ENCODE assay signal across 12 cellular contexts in genomic region chr12:57236224-57236924, GRCh38. TPM values are rescaled to one million over a fixed set of nuclear protein-coding genes. Genes with fewer than 3 reads are reported as not detected.
DNase-seq lines count a peak whose midpoint lies in the region; ATAC-seq, FAIRE-seq and TF ChIP-seq lines count a peak whose summit lies in the region.
"Had no signal": no experiment of that assay in that cellular context is flagged by ENCODE, and none has a peak within 500 bp of the region (broad histone marks: within the 10 kb centered on the region; RNA-seq: fewer than 3 reads in every experiment).

No MANE protein-coding gene starts in this region.

- POLR2A ChIA-PET in activated CD8-positive, alpha-beta T cell treated with anti-CD3 and anti-CD28 coated beads for 36 hours (lab: Charles Lee) = interaction anchor here (10.7 to 12.9 kb wide), 2 partner anchors 9 to 20 kb away, joined by 99 to 238 read pairs; partner anchors contain the start of genes NXPH4 and SHMT2
- POLR2A ChIA-PET in activated CD8-positive, alpha-beta T cell treated with anti-CD3 and anti-CD28 coated beads, Interleukin-2, amount 10 ng/mL, durations not matched to agents 7 days and 5 days (lab: Charles Lee) = interaction anchor here (1.9 to 2.0 kb wide), 2 partner anchors 10 to 13 kb away, joined by 4 to 7 read pairs; no protein-coding TSS in a partner anchor

- TF ChIP-seq CTCF in activated CD8-positive, alpha-beta T cell treated with anti-CD3 and anti-CD28 coated beads for 36 hours (IDR thresholded peaks at IDR 0.05) = no peak

- no peak for ATAC-seq in activated CD8-positive, alpha-beta T cell treated with anti-CD3 and anti-CD28 coated beads for 36 hours
- no peak for ATAC-seq in activated CD8-positive, alpha-beta T cell treated with anti-CD3 and anti-CD28 coated beads, Interleukin-2, amount 10 ng/mL, durations not matched to agents 7 days and 5 days
- no peak for ATAC-seq in right cardiac atrium
- no peak for ATAC-seq in stimulated activated naive B cell treated with anti-CD40 and anti-IgM and Interleukin-4, amounts not matched to agents 10 μg/mL and 1 μg/mL and 100 μg/mL, for 72 hours (replicated peaks)
- ATAC-seq in esophagus mucosa = no peak

- H3K4me3 ChIP-seq in right cardiac atrium (ENCODE audit: low read length) = peak overlapping the region; percentile 8
- H3K4me3 ChIP-seq: transverse colon had no signal

- H3K4me1 ChIP-seq in right cardiac atrium (ENCODE audit: control insufficient read depth, insufficient read depth, low read length) = no peaks in the 10 kb centered on the region

- H3K27ac ChIP-seq in right cardiac atrium (ENCODE audit: low read length) = no peak overlapping the region
- H3K27ac ChIP-seq: neutrophil had no signal

- H3K36me3 Mint-ChIP-seq in activated CD8-positive, alpha-beta T cell treated with anti-CD3 and anti-CD28 coated beads for 36 hours (ENCODE audit: low read depth) = peaks cover 41% of the 10 kb centered on the region
- peaks cover 45% of the 10 kb centered on the region for H3K36me3 Mint-ChIP-seq in activated CD8-positive, alpha-beta T cell treated with anti-CD3 and anti-CD28 coated beads, Interleukin-2, amount 10 ng/mL, durations not matched to agents 7 days and 5 days (ENCODE audit: low read depth)
- H3K36me3 Mint-ChIP-seq in activated naive CD8-positive, alpha-beta T cell = peaks cover 9% of the 10 kb centered on the region
- peaks cover 34 to 54% of the 10 kb centered on the region in 2 donors for H3K36me3 Mint-ChIP-seq in stimulated activated naive B cell treated with anti-CD40 and anti-IgM and Interleukin-4, amounts not matched to agents 10 μg/mL and 1 μg/mL and 100 μg/mL, for 72 hours

- peaks cover 26% of the 10 kb centered on the region for H3K27me3 Mint-ChIP-seq in activated CD8-positive, alpha-beta T cell treated with anti-CD3 and anti-CD28 coated beads for 36 hours
- peaks cover 31% of the 10 kb centered on the region for H3K27me3 Mint-ChIP-seq in activated CD8-positive, alpha-beta T cell treated with anti-CD3 and anti-CD28 coated beads, Interleukin-2, amount 10 ng/mL, durations not matched to agents 7 days and 5 days (ENCODE audit: low read depth)
- H3K27me3 Mint-ChIP-seq in activated naive CD8-positive, alpha-beta T cell = peaks cover 14% of the 10 kb centered on the region
- H3K27me3 Mint-ChIP-seq in stimulated activated naive B cell treated with anti-CD40 and anti-IgM and Interleukin-4, amounts not matched to agents 10 μg/mL and 1 μg/mL and 100 μg/mL, for 72 hours = peaks cover 28 to 34% of the 10 kb centered on the region in 2 donors

- CTCF ChIA-PET in activated CD8-positive, alpha-beta T cell treated with anti-CD3 and anti-CD28 coated beads for 36 hours (lab: Charles Lee) = interaction anchor here (11.8 to 12.7 kb wide), 2 partner anchors 9 to 20 kb away, joined by 397 to 431 read pairs; partner anchors contain the start of genes NXPH4 and SHMT2
- CTCF ChIA-PET in activated CD8-positive, alpha-beta T cell treated with anti-CD3 and anti-CD28 coated beads, Interleukin-2, amount 10 ng/mL, durations not matched to agents 7 days and 5 days (lab: Charles Lee) = interaction anchor here (9.7 to 12.3 kb wide), 2 partner anchors 9 to 22 kb away, joined by 246 to 389 read pairs; partner anchors contain the start of gene SHMT2

- H3K9me3 Mint-ChIP-seq in activated CD8-positive, alpha-beta T cell treated with anti-CD3 and anti-CD28 coated beads for 36 hours = no peaks in the 10 kb centered on the region
- H3K9me3 Mint-ChIP-seq in activated CD8-positive, alpha-beta T cell treated with anti-CD3 and anti-CD28 coated beads, Interleukin-2, amount 10 ng/mL, durations not matched to agents 7 days and 5 days (ENCODE audit: insufficient read depth) = no peaks in the 10 kb centered on the region
- H3K9me3 Mint-ChIP-seq in activated naive CD8-positive, alpha-beta T cell (ENCODE audit: low read depth) = no peaks in the 10 kb centered on the region
- H3K9me3 Mint-ChIP-seq in stimulated activated naive B cell treated with anti-CD40 and anti-IgM and Interleukin-4, amounts not matched to agents 10 μg/mL and 1 μg/mL and 100 μg/mL, for 72 hours = no peaks in the 10 kb centered on the region

- H3K27me3 ChIP-seq in right cardiac atrium (ENCODE audit: control insufficient read depth, insufficient read depth) = no peaks in the 10 kb centered on the region

- intact Hi-C loops in activated CD8-positive, alpha-beta T cell treated with anti-CD3 and anti-CD28 coated beads for 36 hours (cut with micrococcal nuclease) = no loop called here
- intact Hi-C loops in right cardiac atrium (cut with DNase I) = no loop called here

- H3K4me1 Mint-ChIP-seq in activated CD8-positive, alpha-beta T cell treated with anti-CD3 and anti-CD28 coated beads for 36 hours (ENCODE audit: low read depth) = peaks cover 61% of the 10 kb centered on the region
- peaks cover 74% of the 10 kb centered on the region for H3K4me1 Mint-ChIP-seq in activated CD8-positive, alpha-beta T cell treated with anti-CD3 and anti-CD28 coated beads, Interleukin-2, amount 10 ng/mL, durations not matched to agents 7 days and 5 days (ENCODE audit: low read depth)
- H3K4me1 Mint-ChIP-seq in activated naive CD8-positive, alpha-beta T cell (ENCODE audit: low read depth) = peaks cover 50% of the 10 kb centered on the region
- H3K4me1 Mint-ChIP-seq in stimulated activated naive B cell treated with anti-CD40 and anti-IgM and Interleukin-4, amounts not matched to agents 10 μg/mL and 1 μg/mL and 100 μg/mL, for 72 hours = peaks cover 70 to 99% of the 10 kb centered on the region in 2 donors

- no peak overlapping the region for H3K4me3 Mint-ChIP-seq in activated CD8-positive, alpha-beta T cell treated with anti-CD3 and anti-CD28 coated beads for 36 hours
- no peak overlapping the region for H3K4me3 Mint-ChIP-seq in activated CD8-positive, alpha-beta T cell treated with anti-CD3 and anti-CD28 coated beads, Interleukin-2, amount 10 ng/mL, durations not matched to agents 7 days and 5 days
- H3K4me3 Mint-ChIP-seq in activated naive CD8-positive, alpha-beta T cell = peak overlapping the region; percentile 85
- H3K4me3 Mint-ChIP-seq in stimulated activated naive B cell treated with anti-CD40 and anti-IgM and Interleukin-4, amounts not matched to agents 10 μg/mL and 1 μg/mL and 100 μg/mL, for 72 hours = peak overlapping the region; percentile 35 to 60

- DNase-seq in activated CD8-positive, alpha-beta T cell treated with anti-CD3 and anti-CD28 coated beads for 36 hours = peak; percentile 49
- DNase-seq in activated CD8-positive, alpha-beta T cell treated with anti-CD3 and anti-CD28 coated beads, Interleukin-2, amount 10 ng/mL, durations not matched to agents 7 days and 5 days = no peak
- DNase-seq in right cardiac atrium (peak in 2 of 3 donors; percentile 69 to 74), HTR-8/SVneo (ENCODE audit: insufficient read length, low spot score) (no peak), OCI-M1 (lab: John Stamatoyannopoulos, UW) (no peak)
- no peak for DNase-seq in stimulated activated naive B cell treated with anti-CD40 and anti-IgM and Interleukin-4, amounts not matched to agents 10 μg/mL and 1 μg/mL and 100 μg/mL, for 72 hours
- DNase-seq: GF-D8, transverse colon had no signal

- no peak overlapping the region for H3K27ac Mint-ChIP-seq in activated CD8-positive, alpha-beta T cell treated with anti-CD3 and anti-CD28 coated beads for 36 hours
- H3K27ac Mint-ChIP-seq in activated CD8-positive, alpha-beta T cell treated with anti-CD3 and anti-CD28 coated beads, Interleukin-2, amount 10 ng/mL, durations not matched to agents 7 days and 5 days = no peak overlapping the region
- no peak overlapping the region for H3K27ac Mint-ChIP-seq in activated naive CD8-positive, alpha-beta T cell
- peak overlapping the region; percentile 84 for H3K27ac Mint-ChIP-seq in stimulated activated naive B cell treated with anti-CD40 and anti-IgM and Interleukin-4, amounts not matched to agents 10 μg/mL and 1 μg/mL and 100 μg/mL, for 72 hours

- 19% methylated on average over 37 of the region's 37 CpGs for WGBS in right cardiac atrium

- no peaks in the 10 kb centered on the region for H3K9me3 ChIP-seq in right cardiac atrium (ENCODE audit: control insufficient read depth, low read length)
- H3K9me3 ChIP-seq: neutrophil, transverse colon had no signal

- no peak for FAIRE-seq in HTR-8/SVneo (lab: Jason Lieb, UNC)
- FAIRE-seq: GM19239 had no signal

RNA-seq across cellular contexts. Expression of gene SHMT2, which starts 6.9 kb away (rescaled TPM):
- 100 to 1,000 TPM; 480 to 529 TPM for total RNA-seq in activated CD8-positive, alpha-beta T cell treated with anti-CD3 and anti-CD28 coated beads for 36 hours
- 100 to 1,000 TPM; 194 to 208 TPM for total RNA-seq in activated CD8-positive, alpha-beta T cell treated with anti-CD3 and anti-CD28 coated beads, Interleukin-2, amount 10 ng/mL, durations not matched to agents 7 days and 5 days
- 10 to 100 TPM; 27.4 to 33.2 (median 29.9) TPM for total RNA-seq in right cardiac atrium
- 17.9 TPM for polyA plus RNA-seq in right cardiac atrium
- 126 TPM for total RNA-seq in esophagus mucosa

RNA-seq across cellular contexts. Expression of gene STAC3, which starts 14.6 kb away (rescaled TPM):
- 1 to 10 TPM; 1.7 to 2.1 TPM for total RNA-seq in activated CD8-positive, alpha-beta T cell treated with anti-CD3 and anti-CD28 coated beads for 36 hours
- total RNA-seq in activated CD8-positive, alpha-beta T cell treated with anti-CD3 and anti-CD28 coated beads, Interleukin-2, amount 10 ng/mL, durations not matched to agents 7 days and 5 days = 1 to 10 TPM; 7.5 to 9.9 TPM
- total RNA-seq in right cardiac atrium = 1 to 10 TPM in 3 of 4 donors, under 1 TPM in 1; 0.91 to 2.3 (median 1.6) TPM
- 1.2 TPM for polyA plus RNA-seq in right cardiac atrium
- total RNA-seq in esophagus mucosa = 1.1 TPM

RNA-seq across cellular contexts. Expression of gene NXPH4, which starts 19.8 kb away (rescaled TPM):
- under 1 TPM; 0.41 to 0.45 TPM for total RNA-seq in activated CD8-positive, alpha-beta T cell treated with anti-CD3 and anti-CD28 coated beads for 36 hours
- under 1 TPM; 0.39 to 0.40 TPM for total RNA-seq in activated CD8-positive, alpha-beta T cell treated with anti-CD3 and anti-CD28 coated beads, Interleukin-2, amount 10 ng/mL, durations not matched to agents 7 days and 5 days
- total RNA-seq in right cardiac atrium (under 1 TPM in 3 of 4 donors, not detected in 1; 0.11 to 0.39 (median 0.29) TPM), esophagus mucosa (6.7 TPM)
- polyA plus RNA-seq in right cardiac atrium = 1.2 TPM
- total RNA-seq: transverse colon had no signal

Comparison
In these comparisons a context has a peak if more than half of its experiments do, and no peak if none do; other contexts are left out.
1. DNase-seq: peak in activated CD8-positive, alpha-beta T cell treated with anti-CD3 and anti-CD28 coated beads for 36 hours (single experiment) and right cardiac atrium (2 of 3); none in activated CD8-positive, alpha-beta T cell treated with anti-CD3 and anti-CD28 coated beads, Interleukin-2, amount 10 ng/mL, durations not matched to agents 7 days and 5 days (single experiment), stimulated activated naive B cell treated with anti-CD40 and anti-IgM and Interleukin-4, amounts not matched to agents 10 μg/mL and 1 μg/mL and 100 μg/mL, for 72 hours (single experiment), HTR-8/SVneo (single experiment) and OCI-M1 (single experiment).
2. H3K4me3 Mint-ChIP-seq: peak in activated naive CD8-positive, alpha-beta T cell (single experiment) and stimulated activated naive B cell treated with anti-CD40 and anti-IgM and Interleukin-4, amounts not matched to agents 10 μg/mL and 1 μg/mL and 100 μg/mL, for 72 hours (2 of 2); none in activated CD8-positive, alpha-beta T cell treated with anti-CD3 and anti-CD28 coated beads for 36 hours (single experiment) and activated CD8-positive, alpha-beta T cell treated with anti-CD3 and anti-CD28 coated beads, Interleukin-2, amount 10 ng/mL, durations not matched to agents 7 days and 5 days (single experiment).